In genomic region chr10:9999627-10000026, GRCh38 we compare ENCODE assay signal across 6 cellular contexts.
"Had no signal": no experiment of that assay in that cellular context is flagged by ENCODE, and none has a peak within 500 bp of the region (broad histone marks: within the 10 kb centered on the region; RNA-seq: fewer than 3 reads in every experiment).

No MANE protein-coding gene starts in this region.

- H3K27ac ChIP-seq: HL-60 had no signal

- DNase-seq: H9, HCEC 1CT, KBM-7 had no signal

- H3K4me2 ChIP-seq: GM23338 had no signal

- H2AFZ ChIP-seq: GM23338 had no signal

- ATAC-seq: GM23338, HepG2 had no signal

- H3K4me3 ChIP-seq: GM23338 had no signal
